In genomic region chr13:51255556-51255955, GRCh38 we compare ENCODE assay signal across 25 cellular contexts. TPM values are rescaled to one million over a fixed set of nuclear protein-coding genes. Genes with fewer than 3 reads are reported as not detected.
"Had no signal": no experiment of that assay in that cellular context is flagged by ENCODE, and none has a peak within 500 bp of the region (broad histone marks: within the 10 kb centered on the region; RNA-seq: fewer than 3 reads in every experiment).

No MANE protein-coding gene starts in this region.

- H3K36me3 Mint-ChIP-seq: activated naive CD4-positive, alpha-beta T cell treated with anti-CD3 and anti-CD28 coated beads, Interleukin-2, amount 50 U/mL, for 72 hours; stimulated activated effector memory CD8-positive, alpha-beta T cell treated with anti-CD3 and anti-CD28 coated beads, Interleukin-12 subunit alpha, Interleukin-12 subunit beta, amount 100 ng/mL, for 72 hours had no signal

- H3K9me3 ChIP-seq: breast epithelium, gastroesophageal sphincter, neutrophil, right lobe of liver, upper lobe of right lung had no signal

- H3K9me3 Mint-ChIP-seq: activated B cell treated with CpG ODN at 0.5 μM for 24 hours; activated CD8-positive, alpha-beta T cell treated with anti-CD3 and anti-CD28 coated beads for 36 hours; activated naive CD4-positive, alpha-beta T cell treated with anti-CD3 and anti-CD28 coated beads, Interleukin-2, amount 50 U/mL, for 72 hours; activated T-cell treated with anti-CD3 and anti-CD28 coated beads, Interleukin-2, amount 50 U/mL, for 72 hours; central memory CD8-positive, alpha-beta T cell; nephron; stimulated activated effector memory CD8-positive, alpha-beta T cell treated with anti-CD3 and anti-CD28 coated beads, Interleukin-12 subunit alpha, Interleukin-12 subunit beta, amount 100 ng/mL, for 72 hours; stimulated activated naive CD8-positive, alpha-beta T cell treated with anti-CD3 and anti-CD28 coated beads, Interleukin-15, Interleukin-2, amounts not matched to agents 100 ng/mL and 50 ng/mL, for 24 hours had no signal

- FAIRE-seq: colon had no signal

- H3K4me1 Mint-ChIP-seq: stimulated activated effector memory CD8-positive, alpha-beta T cell treated with anti-CD3 and anti-CD28 coated beads, Interleukin-12 subunit alpha, Interleukin-12 subunit beta, amount 100 ng/mL, for 72 hours had no signal

- H3K4me1 ChIP-seq: breast epithelium, right lobe of liver, upper lobe of right lung had no signal

- ATAC-seq: activated CD8-positive, alpha-beta T cell treated with anti-CD3 and anti-CD28 coated beads for 36 hours; activated naive CD4-positive, alpha-beta T cell treated with anti-CD3 and anti-CD28 coated beads, Interleukin-2, amount 50 U/mL, for 72 hours; activated T-cell treated with anti-CD3 and anti-CD28 coated beads, Interleukin-2, amount 50 U/mL, for 72 hours; gastroesophageal sphincter; right lobe of liver; stimulated activated effector memory CD8-positive, alpha-beta T cell treated with anti-CD3 and anti-CD28 coated beads, Interleukin-12 subunit alpha, Interleukin-12 subunit beta, amount 100 ng/mL, for 72 hours; upper lobe of right lung had no signal

- H3K36me3 ChIP-seq: breast epithelium, neutrophil, right lobe of liver, upper lobe of right lung had no signal

- H2AFZ ChIP-seq: hepatocyte had no signal

- H3K4me3 ChIP-seq: breast epithelium, gastroesophageal sphincter, hepatocyte, right lobe of liver, upper lobe of right lung had no signal

- H3K27ac ChIP-seq: breast epithelium, gastroesophageal sphincter, hepatocyte, neutrophil, right lobe of liver, upper lobe of right lung had no signal

- DNase-seq: activated B cell treated with CpG ODN at 0.5 μM for 24 hours; activated CD4-positive, alpha-beta T cell treated with anti-CD3 and anti-CD28 coated beads, Interleukin-2, amount 50 U/mL, for 1 hour; activated CD8-positive, alpha-beta T cell treated with anti-CD3 and anti-CD28 coated beads for 36 hours; activated naive CD4-positive, alpha-beta T cell; activated T-cell treated with anti-CD3 and anti-CD28 coated beads for 4 hours; activated T-cell treated with anti-CD3 and anti-CD28 coated beads, Interleukin-2, amount 50 U/mL, for 72 hours; dermis blood vessel endothelial cell; effector memory CD4-positive, alpha-beta T cell; kidney glomerular epithelial cell; mammary epithelial cell; right lobe of liver; stimulated activated CD4-positive, alpha-beta T cell treated with anti-CD3 and anti-CD28 coated beads, Interleukin-12 subunit alpha, Interleukin-12 subunit beta, amount 100 ng/mL, for 4 hours; stimulated activated CD4-positive, alpha-beta T cell treated with anti-CD3 and anti-CD28 coated beads, Interleukin-4, amount 100 ng/mL, for 1 hour; T-helper 2 cell; upper lobe of right lung had no signal

- H3K27me3 Mint-ChIP-seq: activated B cell treated with CpG ODN at 0.5 μM for 24 hours; activated CD8-positive, alpha-beta T cell treated with anti-CD3 and anti-CD28 coated beads for 36 hours; stimulated activated naive CD8-positive, alpha-beta T cell treated with anti-CD3 and anti-CD28 coated beads, Interleukin-15, Interleukin-2, amounts not matched to agents 100 ng/mL and 50 ng/mL, for 24 hours had no signal

- H3K27me3 ChIP-seq: breast epithelium, gastroesophageal sphincter, hepatocyte, neutrophil, right lobe of liver, upper lobe of right lung had no signal

- H3K79me2 ChIP-seq: hepatocyte had no signal

- H3K4me3 Mint-ChIP-seq: activated B cell treated with CpG ODN at 0.5 μM for 24 hours; activated CD8-positive, alpha-beta T cell treated with anti-CD3 and anti-CD28 coated beads for 36 hours; activated T-cell treated with anti-CD3 and anti-CD28 coated beads, Interleukin-2, amount 50 U/mL, for 72 hours; central memory CD8-positive, alpha-beta T cell; nephron; stimulated activated effector memory CD8-positive, alpha-beta T cell treated with anti-CD3 and anti-CD28 coated beads, Interleukin-12 subunit alpha, Interleukin-12 subunit beta, amount 100 ng/mL, for 72 hours; stimulated activated naive CD8-positive, alpha-beta T cell treated with anti-CD3 and anti-CD28 coated beads, Interleukin-15, Interleukin-2, amounts not matched to agents 100 ng/mL and 50 ng/mL, for 24 hours had no signal

- H3K27ac Mint-ChIP-seq: activated B cell treated with CpG ODN at 0.5 μM for 24 hours; activated CD8-positive, alpha-beta T cell treated with anti-CD3 and anti-CD28 coated beads for 36 hours; activated naive CD4-positive, alpha-beta T cell treated with anti-CD3 and anti-CD28 coated beads, Interleukin-2, amount 50 U/mL, for 72 hours; activated T-cell treated with anti-CD3 and anti-CD28 coated beads, Interleukin-2, amount 50 U/mL, for 72 hours; nephron; stimulated activated effector memory CD8-positive, alpha-beta T cell treated with anti-CD3 and anti-CD28 coated beads, Interleukin-12 subunit alpha, Interleukin-12 subunit beta, amount 100 ng/mL, for 72 hours; stimulated activated naive CD8-positive, alpha-beta T cell treated with anti-CD3 and anti-CD28 coated beads, Interleukin-15, Interleukin-2, amounts not matched to agents 100 ng/mL and 50 ng/mL, for 24 hours had no signal

- H3K4me2 ChIP-seq: hepatocyte had no signal

RNA-seq across cellular contexts. Expression of gene FAM124A, which starts 33.4 kb away (rescaled TPM):
- total RNA-seq: activated B cell treated with CpG ODN at 0.5 μM for 24 hours had no signal
